In the genomic region with DNA sequence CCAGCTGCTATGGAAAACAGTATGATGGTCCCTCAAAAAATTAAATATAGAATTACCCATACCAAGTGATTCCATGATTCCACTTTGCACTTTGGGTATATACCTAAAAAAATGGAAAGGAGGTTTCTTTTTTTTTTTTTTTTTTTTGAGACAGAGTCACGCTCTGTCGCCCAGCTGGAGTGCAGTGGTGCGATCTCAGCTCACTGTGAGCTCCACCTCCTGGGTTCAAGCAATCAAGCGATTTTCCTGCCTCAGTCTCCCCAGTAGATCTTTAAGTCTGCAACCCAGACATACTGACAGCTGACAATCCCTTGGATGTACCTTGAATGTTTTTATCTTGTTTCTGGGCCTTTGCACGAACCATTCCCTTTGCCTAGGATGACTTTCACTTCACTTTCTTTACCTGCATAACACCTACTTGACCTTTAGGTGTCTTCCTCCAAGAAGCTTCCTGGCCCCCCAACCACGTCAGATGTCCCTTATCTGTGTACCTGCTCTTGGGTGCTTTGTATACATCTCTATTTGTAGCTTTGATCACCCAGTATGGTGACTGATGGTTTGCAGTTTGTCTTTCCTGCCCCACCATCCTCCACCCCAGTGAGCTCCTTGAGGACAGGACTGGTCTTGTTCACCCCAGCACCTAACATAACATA, we compare ENCODE assay signal across 17 cellular contexts. TPM values are rescaled to one million over a fixed set of nuclear protein-coding genes. Genes with fewer than 3 reads are reported as not detected.
DNase-seq lines count a peak whose midpoint lies in the region; ATAC-seq and TF ChIP-seq lines count a peak whose summit lies in the region.
"Had no signal": no experiment of that assay in that cellular context is flagged by ENCODE, and none has a peak within 500 bp of the region (broad histone marks: within the 10 kb centered on the region; RNA-seq: fewer than 3 reads in every experiment).

No MANE protein-coding gene starts in this region.

- H3K9me2 ChIP-seq in OCI-LY7 (ENCODE audit: insufficient read depth, low read length), result no peaks in the 10 kb centered on the region

- no peaks in the 10 kb centered on the region for H4K20me1 ChIP-seq in OCI-LY7 (ENCODE audit: insufficient read depth, low read length)

- H3K36me3 Mint-ChIP-seq in activated naive CD4-positive, alpha-beta T cell treated with anti-CD3 and anti-CD28 coated beads, Interleukin-2, amount 50 U/mL, for 72 hours, result peaks cover 0 to 2% of the 10 kb centered on the region in 2 donors

- H3K9me3 ChIP-seq in OCI-LY7 (ENCODE audit: low read length) (no peaks in the 10 kb centered on the region), aorta (ENCODE audit: control insufficient read depth, low read length) (no peaks in the 10 kb centered on the region)
- H3K9me3 ChIP-seq in effector memory CD4-positive, alpha-beta T cell (ENCODE audit: control insufficient read depth, low read length), result no peaks in the 10 kb centered on the region
- H3K9me3 ChIP-seq: prostate gland had no signal

- H3K4me3 ChIP-seq in OCI-LY7 (ENCODE audit: low read depth, low read length, poor library complexity, severe bottlenecking) (peak overlapping the region; percentile 42), aorta (ENCODE audit: low read length in 2 of 2) (no peak overlapping the region), brain microvascular endothelial cell (ENCODE audit: low read depth, low read length) (no peak overlapping the region)
- no peak overlapping the region for H3K4me3 ChIP-seq in effector memory CD4-positive, alpha-beta T cell (ENCODE audit: insufficient read depth, low read depth, low read length, poor library complexity, severe bottlenecking)
- H3K4me3 ChIP-seq: prostate gland had no signal

- no peaks in the 10 kb centered on the region; the same call in 1 of the 2 replicates for H3K79me2 ChIP-seq in OCI-LY7 (ENCODE audit: insufficient read depth, low read depth, low read length)

- 86 to 89% methylated on average over 5 to 6 of the region's 6 CpGs for WGBS in aorta, 2 donors

- TF ChIP-seq CTCF in OCI-LY7 (conservative IDR thresholded peaks at IDR 0.05; ENCODE audit: low read length) (peak; percentile 58), brain microvascular endothelial cell (IDR thresholded peaks at IDR 0.05; ENCODE audit: low read depth, low read length, missing control alignments) (no peak)

- in situ Hi-C loops in brain microvascular endothelial cell (cut with HindIII; ENCODE audit: low pct_ligation_motif_present, low sequenced_read_pairs), result no loop called here

- intact Hi-C loops in OCI-LY7 (cut with micrococcal nuclease; ENCODE audit: unreplicated experiment) (no loop called here), aorta (cut with DNase I) (no loop called here)

- H3K27ac Mint-ChIP-seq in activated naive CD4-positive, alpha-beta T cell treated with anti-CD3 and anti-CD28 coated beads, Interleukin-2, amount 50 U/mL, for 72 hours, result peak overlapping the region; percentile 62 to 99
- H3K27ac Mint-ChIP-seq: HFFc6 had no signal

- BruUV-seq in OCI-LY7 (replicated peaks; lab: Mats Ljungman, UMichigan), result no TSS peak

- CTCF ChIA-PET in OCI-LY7 (lab: Charles Lee; ENCODE audit: unreplicated experiment), result interaction anchor here (1.2 to 1.5 kb wide), 2 partner anchors 15 to 17 kb away, joined by 4 to 5 read pairs; partner anchors contain the start of gene UCP2

- DNase-seq in activated naive CD4-positive, alpha-beta T cell treated with anti-CD3 and anti-CD28 coated beads, Interleukin-2, amount 50 U/mL, for 72 hours (ENCODE audit: low spot score in 2 of 2), result no peak
- DNase-seq in activated naive CD4-positive, alpha-beta T cell treated with anti-CD3 and anti-CD28 coated beads, Interleukin-2, amount 50 U/mL, for 16 hours, result no peak
- peak; percentile 72 for DNase-seq in OCI-LY7 (ENCODE audit: low spot score)
- no peak for DNase-seq in effector memory CD4-positive, alpha-beta T cell
- peak; percentile 3 to 28 for DNase-seq in aorta
- no peak for DNase-seq in brain microvascular endothelial cell
- DNase-seq in NCI-H2107 (lab: John Stamatoyannopoulos, UW), result no peak
- no peak for DNase-seq in stimulated activated naive CD4-positive, alpha-beta T cell treated with Interleukin-2 at 50 U/mL for 16 hours (lab: John Stamatoyannopoulos, UW)
- DNase-seq: AML-193, HFFc6, NCI-H524 had no signal

- peaks cover 82% of the 10 kb centered on the region for H3K4me1 ChIP-seq in OCI-LY7 (ENCODE audit: insufficient read depth, low read length, poor library complexity, severe bottlenecking)
- peaks cover 32% of the 10 kb centered on the region for H3K4me1 ChIP-seq in effector memory CD4-positive, alpha-beta T cell (ENCODE audit: control insufficient read depth, insufficient read depth, low read length, poor library complexity, severe bottlenecking)
- no peaks in the 10 kb centered on the region for H3K4me1 ChIP-seq in aorta (ENCODE audit: control insufficient read depth in 1 of 2, insufficient read depth in 2 of 2, low read length in 2 of 2)
- H3K4me1 ChIP-seq: prostate gland had no signal

- peak overlapping the region; percentile 66 for H3K4me2 ChIP-seq in OCI-LY7 (ENCODE audit: low read length)
- H3K4me2 ChIP-seq: KMS-11 had no signal

- H3K9me3 Mint-ChIP-seq in activated naive CD4-positive, alpha-beta T cell treated with anti-CD3 and anti-CD28 coated beads, Interleukin-2, amount 50 U/mL, for 72 hours, result no peaks in the 10 kb centered on the region
- H3K9me3 Mint-ChIP-seq: HFFc6 had no signal

- H3K27ac ChIP-seq in OCI-LY7 (ENCODE audit: low read depth, low read length, poor library complexity, severe bottlenecking) (peak overlapping the region; percentile 88), aorta (ENCODE audit: low read depth in 1 of 2, low read length in 2 of 2) (no peak overlapping the region), brain microvascular endothelial cell (no peak overlapping the region)
- H3K27ac ChIP-seq in effector memory CD4-positive, alpha-beta T cell (ENCODE audit: insufficient read depth, low read length, poor library complexity, severe bottlenecking), result peak overlapping the region; percentile 83
- H3K27ac ChIP-seq: epithelial cell of prostate, HL-60, KMS-11, prostate gland had no signal

- H2AFZ ChIP-seq in OCI-LY7 (ENCODE audit: low read length), result peak overlapping the region; percentile 30; the same call in 1 of the 2 replicates

- no peaks in the 10 kb centered on the region for H3K36me3 ChIP-seq in OCI-LY7 (ENCODE audit: insufficient read depth, low read length)
- H3K36me3 ChIP-seq in effector memory CD4-positive, alpha-beta T cell (ENCODE audit: control insufficient read depth, insufficient read depth, low read length), result no peaks in the 10 kb centered on the region
- peaks cover 0 to 2% of the 10 kb centered on the region in 2 donors for H3K36me3 ChIP-seq in aorta (ENCODE audit: control insufficient read depth in 1 of 2, insufficient read depth in 2 of 2, low read length in 1 of 2)
- H3K36me3 ChIP-seq in brain microvascular endothelial cell (replicated peaks), result no peaks in the 10 kb centered on the region
- H3K36me3 ChIP-seq: prostate gland had no signal

- POLR2A ChIA-PET in OCI-LY7 (lab: Charles Lee), result interaction anchor here (0.6 to 2.0 kb wide), 5 partner anchors 15 to 1313 kb away, joined by 3 to 39 read pairs (median 4); partner anchors contain the start of genes C2CD3, PPME1 and UCP2

- H3K27me3 ChIP-seq in effector memory CD4-positive, alpha-beta T cell (replicated peaks; ENCODE audit: control insufficient read depth, insufficient read depth, low read length, poor library complexity, severe bottlenecking), result no peaks in the 10 kb centered on the region
- H3K27me3 ChIP-seq in aorta (ENCODE audit: control insufficient read depth in 1 of 2, insufficient read depth in 2 of 2, low read length in 1 of 2) (no peaks in the 10 kb centered on the region), brain microvascular endothelial cell (replicated peaks) (no peaks in the 10 kb centered on the region)

- no peak for ATAC-seq in activated naive CD4-positive, alpha-beta T cell treated with anti-CD3 and anti-CD28 coated beads, Interleukin-2, amount 50 U/mL, for 72 hours
- ATAC-seq in aorta (ENCODE audit: low FRiP score), result no peak
- ATAC-seq: Panc1 had no signal

RNA-seq across cellular contexts. Expression of gene UCP3, which starts 11.6 kb away (rescaled TPM):
- 1 to 10 TPM; 1.5 to 2.7 TPM for total RNA-seq in activated naive CD4-positive, alpha-beta T cell treated with anti-CD3 and anti-CD28 coated beads, Interleukin-2, amount 50 U/mL, for 72 hours
- 1.5 and 3.2 TPM in 2 replicates for total RNA-seq in OCI-LY7 (2014; rRNA removed; shearing (Covaris generic))
- total RNA-seq in OCI-LY7 (2022) (1.8 and 2.4 TPM in 2 replicates), aorta (1 to 10 TPM; 2.6 to 3.1 TPM)
- polyA plus RNA-seq in aorta, result 1 to 10 TPM in 1 of 2 donors, under 1 TPM in 1; 0.38 to 2.3 TPM

RNA-seq across cellular contexts. Expression of gene UCP2, which starts 14.6 kb away (rescaled TPM):
- total RNA-seq in activated naive CD4-positive, alpha-beta T cell treated with anti-CD3 and anti-CD28 coated beads, Interleukin-2, amount 50 U/mL, for 72 hours, result 100 to 1,000 TPM; 271 to 326 TPM
- total RNA-seq in OCI-LY7 (2014; rRNA removed; shearing (Covaris generic)), result 82.7 and 145 TPM in 2 replicates
- total RNA-seq in OCI-LY7 (2022) (358 and 389 TPM in 2 replicates), aorta (10 to 100 TPM; 27.4 to 45.4 TPM)
- 10 to 100 TPM in 1 of 2 donors, 1 to 10 TPM in 1; 7.3 to 44.3 TPM for polyA plus RNA-seq in aorta

RNA-seq across cellular contexts. Expression of gene DNAJB13, which starts 46.4 kb away (rescaled TPM):
- under 1 TPM; 0.29 to 0.32 TPM for total RNA-seq in activated naive CD4-positive, alpha-beta T cell treated with anti-CD3 and anti-CD28 coated beads, Interleukin-2, amount 50 U/mL, for 72 hours
- not detected in 2 replicates for total RNA-seq in OCI-LY7 (2014; rRNA removed; shearing (Covaris generic))
- total RNA-seq in OCI-LY7 (2022) (0.29 and 0.81 TPM in 2 replicates), aorta (not detected)
- not detected for polyA plus RNA-seq in aorta
- total RNA-seq: Daoy had no signal

Comparison
In these comparisons a context has a peak if more than half of its experiments do, and no peak if none do; other contexts are left out.
1. DNase-seq: peak in OCI-LY7 (single experiment) and aorta (2 of 2); none in activated naive CD4-positive, alpha-beta T cell treated with anti-CD3 and anti-CD28 coated beads, Interleukin-2, amount 50 U/mL, for 72 hours (0 of 2), activated naive CD4-positive, alpha-beta T cell treated with anti-CD3 and anti-CD28 coated beads, Interleukin-2, amount 50 U/mL, for 16 hours (single experiment), effector memory CD4-positive, alpha-beta T cell (0 of 3), brain microvascular endothelial cell (single experiment), NCI-H2107 (single experiment) and stimulated activated naive CD4-positive, alpha-beta T cell treated with Interleukin-2 at 50 U/mL for 16 hours (single experiment).
2. H3K27ac ChIP-seq: peak in OCI-LY7 (single experiment) and effector memory CD4-positive, alpha-beta T cell (single experiment); none in aorta (0 of 2) and brain microvascular endothelial cell (single experiment).